Comparison of ENCODE assay signal across 11 cellular contexts in genomic region chr4:52869196-52869595, GRCh38. TPM values are rescaled to one million over a fixed set of nuclear protein-coding genes. Genes with fewer than 3 reads are reported as not detected.
A peak's percentile ranks its signal among the peaks of the same experiment; 100 is the strongest.
DNase-seq lines count a peak whose midpoint lies in the region; ATAC-seq and TF ChIP-seq lines count a peak whose summit lies in the region.
"Had no signal": no experiment of that assay in that cellular context is flagged by ENCODE, and none has a peak within 500 bp of the region (broad histone marks: within the 10 kb centered on the region; RNA-seq: fewer than 3 reads in every experiment).

No MANE protein-coding gene starts in this region.

- H3K4me3 ChIP-seq in heart right ventricle (no peak overlapping the region), sigmoid colon (no peak overlapping the region)

- in situ Hi-C loops in G401 (cut with HindIII; ENCODE audit: low sequenced_read_pairs), result no loop called here

- no peak for TF ChIP-seq CTCF in VCaP (conservative IDR thresholded peaks at IDR 0.05)
- TF ChIP-seq CTCF in heart right ventricle (IDR thresholded peaks at IDR 0.05), result no peak
- no peak for TF ChIP-seq CTCF in sigmoid colon (IDR thresholded peaks at IDR 0.05)

- intact Hi-C loops in heart right ventricle (cut with DNase I), result loop anchor here in 7 of 10 donors (2.0 to 10.0 kb wide), 8 partner anchors 86 to 324 kb away; partner anchors contain the start of gene USP46 (in 2 of the 7)
- intact Hi-C loops in sigmoid colon (cut with DNase I), result loop anchor here (10.0 kb wide), 1 partner anchor 324 kb away; no protein-coding TSS in a partner anchor

- ATAC-seq in heart right ventricle, result peak; percentile 44 to 78 (median 65)
- ATAC-seq in HG02759 (IDR thresholded peaks at IDR 0.05; ENCODE audit: unreplicated experiment), result no peak
- ATAC-seq in stimulated activated naive CD8-positive, alpha-beta T cell treated with anti-CD3 and anti-CD28 coated beads, Interleukin-15, Interleukin-2, amounts not matched to agents 100 U/mL and 50 U/mL, for 24 hours, result no peak
- ATAC-seq in GM21381 (IDR thresholded peaks at IDR 0.05; ENCODE audit: unreplicated experiment), result no peak

- H3K27me3 ChIP-seq in heart right ventricle (no peaks in the 10 kb centered on the region), sigmoid colon (no peaks in the 10 kb centered on the region)

- no peak for TF ChIP-seq EP300 in sigmoid colon (IDR thresholded peaks at IDR 0.05)

- peak; percentile 32 for DNase-seq in G401 (ENCODE audit: low spot score)
- DNase-seq in heart right ventricle, result peak; percentile 73 to 76
- peak; percentile 70 for DNase-seq in sigmoid colon
- DNase-seq in stimulated activated naive CD8-positive, alpha-beta T cell treated with anti-CD3 and anti-CD28 coated beads, Interleukin-15, Interleukin-2, amounts not matched to agents 100 U/mL and 50 U/mL, for 24 hours, result no peak
- no peak for DNase-seq in HT-29 (ENCODE audit: low spot score)
- DNase-seq: activated CD4-positive, alpha-beta T cell treated with anti-CD3 and anti-CD28 coated beads, Interleukin-2, amount 50 U/mL, for 1 hour; CD4-positive, alpha-beta T cell; stimulated activated naive CD4-positive, alpha-beta T cell had no signal

- H3K4me1 ChIP-seq in heart right ventricle (peaks cover 10 to 77% (median 51%) of the 10 kb centered on the region in 9 donors), sigmoid colon (peaks cover 0 to 47% (median 29%) of the 10 kb centered on the region in 4 donors)

- H3K9me3 ChIP-seq in heart right ventricle, result no peaks in the 10 kb centered on the region
- H3K9me3 ChIP-seq in sigmoid colon, result no peaks in the 10 kb centered on the region

- H3K36me3 ChIP-seq in heart right ventricle, result peaks cover 0 to 21% (median 3%) of the 10 kb centered on the region in 9 donors
- H3K36me3 ChIP-seq in sigmoid colon, result no peaks in the 10 kb centered on the region

- TF ChIP-seq POLR2A in sigmoid colon (IDR thresholded peaks at IDR 0.05), result no peak

- WGBS in heart right ventricle, 2 donors, result 38 to 42% methylated on average over 12 of the region's 12 CpGs
- WGBS in sigmoid colon, 2 donors, result 71 to 78% methylated on average over 12 of the region's 12 CpGs

- peak overlapping the region; percentile 48; the same call in 1 of the 2 replicates for H3K27ac ChIP-seq in VCaP
- H3K27ac ChIP-seq in heart right ventricle, result peak overlapping the region in 8 of 10 donors; percentile 13 to 86 (median 66)
- peak overlapping the region in 1 of 4 donors; percentile 5 for H3K27ac ChIP-seq in sigmoid colon

RNA-seq across cellular contexts. Expression of gene RASL11B, which starts 7.1 kb away (rescaled TPM):
- 0.12 TPM in 1 of 2 replicates, not detected in the other for total RNA-seq in G401 (2014; rRNA removed; shearing (Covaris generic))
- total RNA-seq in heart right ventricle (10 to 100 TPM in 1 of 10 donors, 1 to 10 TPM in 9; 1.2 to 16.5 (median 6.1) TPM), sigmoid colon (1 to 10 TPM in 1 of 4 donors, under 1 TPM in 3; 0.36 to 2.2 (median 0.60) TPM)
- polyA plus RNA-seq in heart right ventricle (1 to 10 TPM; 3.4 to 5.0 TPM), sigmoid colon (1 to 10 TPM in 1 of 3 donors, not detected in 2; 1.6 TPM)
- not detected in 2 replicates for total RNA-seq in HT-29 (2014; rRNA removed; shearing (Covaris generic))

Comparison
In these comparisons a context has a peak if more than half of its experiments do, and no peak if none do; other contexts are left out.
1. DNase-seq: peak in G401 (single experiment), heart right ventricle (2 of 2) and sigmoid colon (single experiment); none in stimulated activated naive CD8-positive, alpha-beta T cell treated with anti-CD3 and anti-CD28 coated beads, Interleukin-15, Interleukin-2, amounts not matched to agents 100 U/mL and 50 U/mL, for 24 hours (single experiment) and HT-29 (single experiment).
2. ATAC-seq: peak in heart right ventricle (8 of 8); none in HG02759 (single experiment), stimulated activated naive CD8-positive, alpha-beta T cell treated with anti-CD3 and anti-CD28 coated beads, Interleukin-15, Interleukin-2, amounts not matched to agents 100 U/mL and 50 U/mL, for 24 hours (single experiment) and GM21381 (single experiment).